Comparison of ENCODE assay signal across 1 cellular context in the genomic region with DNA sequence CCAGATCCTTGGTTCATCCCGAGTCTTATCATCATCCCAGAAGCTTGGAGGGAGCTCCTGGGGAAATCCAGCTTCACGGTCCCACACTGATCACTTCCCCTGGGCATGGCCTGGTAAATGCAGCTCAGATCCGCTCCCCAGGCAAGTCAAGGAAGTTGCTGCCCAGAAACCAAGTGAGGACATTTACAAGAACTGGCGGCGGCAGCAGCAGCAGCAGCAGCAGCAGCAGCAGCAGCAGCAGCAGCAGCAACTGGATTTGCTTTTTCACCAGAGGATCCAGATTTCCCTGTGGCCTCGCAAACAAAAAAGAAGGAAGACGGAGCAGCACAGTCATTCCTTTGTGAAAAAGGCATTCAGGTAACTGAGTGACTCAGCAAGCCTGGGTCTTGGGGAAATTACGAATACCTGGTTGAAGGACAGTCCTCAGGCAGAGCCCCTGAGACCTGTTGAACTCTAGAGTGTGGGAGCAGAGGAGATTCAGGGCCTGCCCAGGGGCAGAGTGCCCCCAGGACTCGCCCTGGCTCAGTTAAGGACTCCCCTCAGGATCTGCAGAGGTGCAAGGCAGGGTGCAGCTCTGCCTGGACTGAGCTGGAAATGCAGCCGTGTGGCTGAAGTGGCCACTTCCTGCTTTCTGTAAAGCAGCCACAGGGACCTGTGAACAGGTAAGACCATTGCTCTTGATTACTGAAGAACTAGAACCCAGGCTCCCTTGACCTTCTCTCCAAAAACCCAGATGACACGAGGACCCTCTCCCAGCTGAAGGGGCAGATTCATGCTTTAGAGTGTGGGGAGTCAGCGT.
A peak's percentile ranks its signal among the peaks of the same experiment; 100 is the strongest.
TF ChIP-seq lines count a peak whose summit lies in the region.

No MANE protein-coding gene starts in this region.

TF ChIP-seq in K562, 482 proteins besides CTCF, POLR2A, EP300 and RAD21:
- TF ChIP-seq NFE2 (IDR thresholded peaks at IDR 0.05; ENCODE audit: low read depth): peak; percentile 55
